21 cellular contexts compared by ENCODE assay signal in genomic region chr7:108327353-108327752, GRCh38.
DNase-seq lines count a peak whose midpoint lies in the region; ATAC-seq and TF ChIP-seq lines count a peak whose summit lies in the region.
"Had no signal": no experiment of that assay in that cellular context is flagged by ENCODE, and none has a peak within 500 bp of the region (broad histone marks: within the 10 kb centered on the region; RNA-seq: fewer than 3 reads in every experiment).

No MANE protein-coding gene starts in this region.

- H3K79me2 ChIP-seq in hepatocyte: no peaks in the 10 kb centered on the region

- no peaks in the 10 kb centered on the region for H3K27me3 ChIP-seq in hepatocyte
- H3K27me3 ChIP-seq: adrenal gland, vagina had no signal

- H3K9me3 ChIP-seq in hepatocyte (ENCODE audit: low read depth): no peaks in the 10 kb centered on the region
- H3K9me3 ChIP-seq: adrenal gland, vagina had no signal

- DNase-seq in hepatocyte (ENCODE audit: low spot score) (no peak), NCI-H1105 (lab: John Stamatoyannopoulos, UW) (no peak), NCI-H345 treated with DMSO at 0.1 percent for 48 hours (lab: John Stamatoyannopoulos, UW; ENCODE audit: unreplicated experiment) (no peak), immature natural killer cell (no peak), RWPE1 (ENCODE audit: low spot score) (no peak)
- DNase-seq: activated CD8-positive, alpha-beta T cell treated with anti-CD3 and anti-CD28 coated beads for 36 hours; adrenal gland; caudate nucleus; CD8-positive, alpha-beta T cell; effector CD4-positive, alpha-beta T cell; EL; kidney; naive thymus-derived CD4-positive, alpha-beta T cell; NCI-H1694; NCI-H226; stimulated activated CD4-positive, alpha-beta T cell treated with anti-CD3 and anti-CD28 coated beads, Interleukin-2, amount 100 ng/mL, for 48 hours had no signal

- no peak overlapping the region for H2AFZ ChIP-seq in hepatocyte

- no peaks in the 10 kb centered on the region for H3K9me2 ChIP-seq in hepatocyte (replicated peaks; ENCODE audit: insufficient read depth)

- ATAC-seq in GM18867 (IDR thresholded peaks at IDR 0.05; ENCODE audit: unreplicated experiment): peak; percentile 65
- peak; percentile 52 for ATAC-seq in HG02571 (IDR thresholded peaks at IDR 0.05; ENCODE audit: unreplicated experiment)
- peak; percentile 54 for ATAC-seq in HG03520 (IDR thresholded peaks at IDR 0.05; ENCODE audit: unreplicated experiment)
- ATAC-seq: activated CD8-positive, alpha-beta T cell treated with anti-CD3 and anti-CD28 coated beads for 36 hours; CD8-positive, alpha-beta T cell; naive thymus-derived CD4-positive, alpha-beta T cell had no signal

- H3K27ac ChIP-seq in hepatocyte (no peak overlapping the region), RWPE1 (no peak overlapping the region)
- H3K27ac ChIP-seq: vagina had no signal

- CTCF ChIA-PET in RWPE1 (lab: Yijun Ruan, JAX): interaction anchor here (0.6 kb wide), 1 partner anchor 1916 kb away, joined by 4 read pairs; no protein-coding TSS in a partner anchor

- peaks cover 9% of the 10 kb centered on the region for H3K4me1 ChIP-seq in hepatocyte (ENCODE audit: insufficient read depth)
- H3K4me1 ChIP-seq: vagina had no signal

- H3K9me3 Mint-ChIP-seq in immature natural killer cell: no peaks in the 10 kb centered on the region
- H3K9me3 Mint-ChIP-seq: activated CD8-positive, alpha-beta T cell treated with anti-CD3 and anti-CD28 coated beads for 36 hours; CD8-positive, alpha-beta T cell; memory B cell; naive thymus-derived CD4-positive, alpha-beta T cell had no signal

- no peak overlapping the region for H3K4me3 ChIP-seq in hepatocyte
- H3K4me3 ChIP-seq: adrenal gland, vagina had no signal

- H3K36me3 Mint-ChIP-seq in immature natural killer cell: no peaks in the 10 kb centered on the region
- H3K36me3 Mint-ChIP-seq: CD8-positive, alpha-beta T cell; memory B cell; naive thymus-derived CD4-positive, alpha-beta T cell had no signal

- TF ChIP-seq CTCF in hepatocyte (IDR thresholded peaks at IDR 0.05; ENCODE audit: poor library complexity) (no peak), RWPE1 (conservative IDR thresholded peaks at IDR 0.05; ENCODE audit: low read depth) (no peak)

- no peaks in the 10 kb centered on the region for H3K36me3 ChIP-seq in hepatocyte (replicated peaks; ENCODE audit: insufficient read depth, low read depth)
- H3K36me3 ChIP-seq: adrenal gland, vagina had no signal

- H3K4me1 Mint-ChIP-seq in immature natural killer cell: no peaks in the 10 kb centered on the region
- H3K4me1 Mint-ChIP-seq: naive thymus-derived CD4-positive, alpha-beta T cell had no signal

- no peak overlapping the region for H3K27ac Mint-ChIP-seq in immature natural killer cell
- H3K27ac Mint-ChIP-seq: activated CD8-positive, alpha-beta T cell treated with anti-CD3 and anti-CD28 coated beads for 36 hours; CD8-positive, alpha-beta T cell; memory B cell; naive thymus-derived CD4-positive, alpha-beta T cell had no signal

- H3K4me2 ChIP-seq in hepatocyte: peak overlapping the region; percentile 61

- no peak overlapping the region for H3K4me3 Mint-ChIP-seq in immature natural killer cell
- H3K4me3 Mint-ChIP-seq: activated CD8-positive, alpha-beta T cell treated with anti-CD3 and anti-CD28 coated beads for 36 hours; CD8-positive, alpha-beta T cell; memory B cell; naive thymus-derived CD4-positive, alpha-beta T cell had no signal

- H3K27me3 Mint-ChIP-seq in immature natural killer cell (ENCODE audit: low read depth in 3 of 3): peaks cover 0 to 4% (median 0%) of the 10 kb centered on the region in 3 donors
- H3K27me3 Mint-ChIP-seq: activated CD8-positive, alpha-beta T cell treated with anti-CD3 and anti-CD28 coated beads for 36 hours; memory B cell; naive thymus-derived CD4-positive, alpha-beta T cell had no signal

- no peaks in the 10 kb centered on the region for H4K20me1 ChIP-seq in hepatocyte (ENCODE audit: insufficient read depth, poor library complexity, severe bottlenecking)

- POLR2A ChIA-PET in RWPE1 (lab: Yijun Ruan, JAX; ENCODE audit: low non-redundant PET): interaction anchor here (0.6 kb wide), 1 partner anchor 14 kb away, joined by 3 read pairs; no protein-coding TSS in a partner anchor
